ENCODE assay signal across 8 cellular contexts in the genomic region with DNA sequence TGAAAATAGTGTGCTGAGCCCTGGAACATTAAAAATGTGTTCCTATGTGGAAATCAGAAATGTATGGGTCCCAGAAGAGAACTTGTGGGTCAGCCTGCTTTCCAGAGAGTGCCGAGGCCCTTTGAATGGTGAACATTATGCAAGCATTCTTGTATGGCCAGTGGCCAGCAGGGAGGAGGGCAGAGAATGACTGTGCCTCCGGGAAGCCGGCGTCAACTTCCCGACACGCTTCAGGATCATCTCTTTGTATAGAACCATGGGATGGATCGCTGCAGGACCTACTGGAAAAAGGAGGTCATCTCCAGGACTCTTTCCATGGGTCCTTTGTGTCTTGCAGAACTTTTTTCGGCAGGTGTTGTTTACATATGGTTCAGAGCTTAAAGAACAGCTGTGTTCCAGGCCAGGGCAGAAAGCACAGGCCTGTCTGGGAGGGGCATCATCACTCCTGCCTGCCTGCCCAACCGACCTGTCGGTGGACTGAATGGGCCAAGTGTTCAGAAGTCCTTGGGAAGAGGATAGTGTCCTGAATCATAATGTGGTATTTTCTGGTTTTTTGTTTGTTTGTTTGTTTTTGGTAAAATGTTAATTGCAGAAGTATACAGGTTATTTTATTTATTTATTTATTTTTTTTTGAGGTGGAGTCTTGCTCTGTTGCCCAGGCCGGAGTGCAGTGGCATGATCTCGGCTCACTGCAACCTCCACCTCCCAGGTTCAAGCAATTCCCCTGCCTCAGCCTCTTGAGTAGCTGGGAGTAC. TPM values are rescaled to one million over a fixed set of nuclear protein-coding genes. Genes with fewer than 3 reads are reported as not detected.
A peak's percentile ranks its signal among the peaks of the same experiment; 100 is the strongest.
DNase-seq lines count a peak whose midpoint lies in the region; ATAC-seq and TF ChIP-seq lines count a peak whose summit lies in the region.

No MANE protein-coding gene starts in this region.

- H3K4me2 ChIP-seq in smooth muscle cell: peak overlapping the region; percentile 71

- H3K27me3 ChIP-seq in smooth muscle cell (ENCODE audit: low read depth): no peaks in the 10 kb centered on the region

- 56% methylated on average over 12 of the region's 12 CpGs for WGBS in smooth muscle cell (ENCODE audit: low lambda C conversion rate)

- no peak overlapping the region for H2AFZ ChIP-seq in smooth muscle cell (ENCODE audit: low read depth)

- peak overlapping the region; percentile 55 for H3K4me3 Mint-ChIP-seq in central memory CD8-positive, alpha-beta T cell

- no peak for ATAC-seq in central memory CD8-positive, alpha-beta T cell (replicated peaks; ENCODE audit: extremely low read depth, poor library complexity, severe bottlenecking)
- no peak for ATAC-seq in GM19463 (IDR thresholded peaks at IDR 0.05; ENCODE audit: unreplicated experiment)

- H3K9me3 Mint-ChIP-seq in central memory CD8-positive, alpha-beta T cell: no peaks in the 10 kb centered on the region

- no peak overlapping the region for H3K4me3 ChIP-seq in smooth muscle cell

- peaks cover 74% of the 10 kb centered on the region for H3K4me1 ChIP-seq in smooth muscle cell (ENCODE audit: low read depth)

- H3K27ac ChIP-seq in smooth muscle cell (ENCODE audit: low read depth): peak overlapping the region; percentile 74

- H3K9me3 ChIP-seq in smooth muscle cell (replicated peaks; ENCODE audit: low read depth): no peaks in the 10 kb centered on the region

- peaks cover 100% of the 10 kb centered on the region for H4K20me1 ChIP-seq in smooth muscle cell (ENCODE audit: low read depth)

- DNase-seq in DMS 273 treated with DMSO at 0.1 percent for 48 hours (lab: John Stamatoyannopoulos, UW) (peak; percentile 66), NCI-H510A (lab: John Stamatoyannopoulos, UW) (peak; percentile 66), kidney glomerular epithelial cell (lab: John Stamatoyannopoulos, UW) (peak; percentile 46), smooth muscle cell (lab: John Stamatoyannopoulos, UW; ENCODE audit: unreplicated experiment) (peak; percentile 17), NCI-H1694 (lab: John Stamatoyannopoulos, UW) (no peak)
- DNase-seq in central memory CD8-positive, alpha-beta T cell (ENCODE audit: low spot score in 2 of 2): no peak
- DNase-seq in activated CD8-positive, alpha-beta memory T cell treated with anti-CD3 and anti-CD28 coated beads for 24 hours: no peak

- no peak for TF ChIP-seq CTCF in smooth muscle cell (IDR thresholded peaks at IDR 0.05; ENCODE audit: borderline replicate concordance, insufficient read depth, poor library complexity, severe bottlenecking)

- no peaks in the 10 kb centered on the region for H3K27me3 Mint-ChIP-seq in central memory CD8-positive, alpha-beta T cell

- no peaks in the 10 kb centered on the region for H3K36me3 ChIP-seq in smooth muscle cell (ENCODE audit: low read depth)

- peaks cover 31% of the 10 kb centered on the region for H3K36me3 Mint-ChIP-seq in central memory CD8-positive, alpha-beta T cell (ENCODE audit: insufficient read depth)

- H3K9ac ChIP-seq in smooth muscle cell (ENCODE audit: low read depth): no peak overlapping the region

- peak overlapping the region; percentile 91 for H3K27ac Mint-ChIP-seq in central memory CD8-positive, alpha-beta T cell (ENCODE audit: low read depth)

- H3K79me2 ChIP-seq in smooth muscle cell (ENCODE audit: low read depth): peaks cover 100% of the 10 kb centered on the region

- peaks cover 86% of the 10 kb centered on the region for H3K4me1 Mint-ChIP-seq in central memory CD8-positive, alpha-beta T cell

- H3F3A ChIP-seq in smooth muscle cell (ENCODE audit: low read depth): peaks cover 24% of the 10 kb centered on the region

RNA-seq across cellular contexts. Expression of gene PRRC2B, which starts 9.0 kb away (rescaled TPM):
- total RNA-seq in smooth muscle cell: 73.5 and 97.2 TPM in 2 replicates
- 38.6 and 53.7 TPM in 2 replicates for polyA plus RNA-seq in smooth muscle cell

Comparison
In these comparisons a context has a peak if more than half of its experiments do, and no peak if none do; other contexts are left out.
1. DNase-seq: peak in DMS 273 treated with DMSO at 0.1 percent for 48 hours (single experiment), NCI-H510A (single experiment), kidney glomerular epithelial cell (single experiment) and smooth muscle cell (single experiment); none in central memory CD8-positive, alpha-beta T cell (0 of 2), NCI-H1694 (single experiment) and activated CD8-positive, alpha-beta memory T cell treated with anti-CD3 and anti-CD28 coated beads for 24 hours (single experiment).